In genomic region chr9:127578627-127578951, GRCh38 we compare ENCODE assay signal across 1 cellular context.
TF ChIP-seq lines count a peak whose summit lies in the region.

No MANE protein-coding gene starts in this region.

TF ChIP-seq in endothelial cell of umbilical vein, 7 proteins besides CTCF, POLR2A, EP300 and RAD21 (continued from another document):
- TF ChIP-seq EZH2 (IDR thresholded peaks at IDR 0.05; ENCODE audit: borderline replicate concordance, low read depth, low read length, severe bottlenecking) (no peak), MYC (IDR thresholded peaks at IDR 0.05; ENCODE audit: low read depth, low read length) (no peak), GATA2 (IDR thresholded peaks at IDR 0.05; ENCODE audit: insufficient read depth, insufficient read length, low read depth, low read length) (no peak), FOS (IDR thresholded peaks at IDR 0.05; ENCODE audit: borderline replicate concordance, insufficient read depth, low read length) (no peak), JUN (IDR thresholded peaks at IDR 0.05; ENCODE audit: borderline replicate concordance, insufficient read depth, insufficient read length, low read depth) (no peak), MAX (IDR thresholded peaks at IDR 0.05; ENCODE audit: insufficient read depth, insufficient read length) (no peak)
